1 cellular context compared by ENCODE assay signal in the genomic region with DNA sequence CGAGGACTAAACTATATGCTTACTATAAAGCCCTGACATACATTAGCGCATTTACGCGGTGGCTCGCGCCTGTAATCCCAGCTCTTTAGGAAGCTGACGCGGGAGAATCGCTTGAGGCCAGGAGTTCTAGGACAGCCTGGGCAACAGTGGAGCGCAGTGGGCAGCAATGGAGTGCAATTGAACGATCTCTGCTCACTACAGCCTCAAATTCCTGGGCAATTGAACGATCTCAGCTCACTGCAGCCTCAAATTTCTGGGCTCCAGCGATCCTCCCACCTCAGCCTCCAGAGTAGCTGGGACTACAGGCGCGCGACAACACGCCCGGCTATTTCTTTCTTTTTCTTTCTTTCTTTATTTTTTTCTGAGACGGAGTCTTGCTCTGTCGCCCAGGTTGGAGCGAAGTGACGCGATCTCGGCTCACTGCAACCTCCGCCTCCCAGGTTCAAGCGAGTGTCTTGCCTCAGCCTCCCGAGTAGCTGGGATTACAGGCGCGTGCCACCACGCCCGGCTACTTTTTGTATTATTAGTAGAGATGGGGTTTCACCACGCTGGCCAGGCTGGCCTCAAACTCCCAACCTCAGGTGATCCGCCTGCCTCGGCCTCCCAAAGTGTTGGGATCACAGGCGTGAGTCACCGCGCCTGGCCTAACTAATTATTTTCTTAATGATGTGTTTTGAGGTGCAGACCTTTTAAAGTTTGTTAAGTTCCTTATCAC.
TF ChIP-seq lines count a peak whose summit lies in the region.

No MANE protein-coding gene starts in this region.

TF ChIP-seq in HCT116, 20 proteins besides CTCF, POLR2A, EP300 and RAD21 (continued from another document):
- no peak for TF ChIP-seq POLR2AphosphoS5 (IDR thresholded peaks at IDR 0.05; ENCODE audit: low read depth, low read length)
- no peak for TF ChIP-seq EZH2phosphoT487 (IDR thresholded peaks at IDR 0.05; ENCODE audit: borderline replicate concordance)
- TF ChIP-seq CBX3 (IDR thresholded peaks at IDR 0.05; ENCODE audit: low read depth): no peak
- TF ChIP-seq, protein P1, sequence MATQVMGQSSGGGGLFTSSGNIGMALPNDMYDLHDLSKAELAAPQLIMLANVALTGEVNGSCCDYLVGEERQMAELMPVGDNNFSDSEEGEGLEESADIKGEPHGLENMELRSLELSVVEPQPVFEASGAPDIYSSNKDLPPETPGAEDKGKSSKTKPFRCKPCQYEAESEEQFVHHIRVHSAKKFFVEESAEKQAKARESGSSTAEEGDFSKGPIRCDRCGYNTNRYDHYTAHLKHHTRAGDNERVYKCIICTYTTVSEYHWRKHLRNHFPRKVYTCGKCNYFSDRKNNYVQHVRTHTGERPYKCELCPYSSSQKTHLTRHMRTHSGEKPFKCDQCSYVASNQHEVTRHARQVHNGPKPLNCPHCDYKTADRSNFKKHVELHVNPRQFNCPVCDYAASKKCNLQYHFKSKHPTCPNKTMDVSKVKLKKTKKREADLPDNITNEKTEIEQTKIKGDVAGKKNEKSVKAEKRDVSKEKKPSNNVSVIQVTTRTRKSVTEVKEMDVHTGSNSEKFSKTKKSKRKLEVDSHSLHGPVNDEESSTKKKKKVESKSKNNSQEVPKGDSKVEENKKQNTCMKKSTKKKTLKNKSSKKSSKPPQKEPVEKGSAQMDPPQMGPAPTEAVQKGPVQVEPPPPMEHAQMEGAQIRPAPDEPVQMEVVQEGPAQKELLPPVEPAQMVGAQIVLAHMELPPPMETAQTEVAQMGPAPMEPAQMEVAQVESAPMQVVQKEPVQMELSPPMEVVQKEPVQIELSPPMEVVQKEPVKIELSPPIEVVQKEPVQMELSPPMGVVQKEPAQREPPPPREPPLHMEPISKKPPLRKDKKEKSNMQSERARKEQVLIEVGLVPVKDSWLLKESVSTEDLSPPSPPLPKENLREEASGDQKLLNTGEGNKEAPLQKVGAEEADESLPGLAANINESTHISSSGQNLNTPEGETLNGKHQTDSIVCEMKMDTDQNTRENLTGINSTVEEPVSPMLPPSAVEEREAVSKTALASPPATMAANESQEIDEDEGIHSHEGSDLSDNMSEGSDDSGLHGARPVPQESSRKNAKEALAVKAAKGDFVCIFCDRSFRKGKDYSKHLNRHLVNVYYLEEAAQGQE (IDR thresholded peaks at IDR 0.05; ENCODE audit: low read depth): no peak
- no peak for TF ChIP-seq FOSL1 (IDR thresholded peaks at IDR 0.05; ENCODE audit: low read depth)
- TF ChIP-seq ZBTB33 (IDR thresholded peaks at IDR 0.05; ENCODE audit: extremely low read depth, insufficient replicate concordance, low read length): no peak
